8 cellular contexts compared by ENCODE assay signal in genomic region chr4:74157116-74157742, GRCh38. TPM values are rescaled to one million over a fixed set of nuclear protein-coding genes. Genes with fewer than 3 reads are reported as not detected.
DNase-seq lines count a peak whose midpoint lies in the region; ATAC-seq lines count a peak whose summit lies in the region.

No MANE protein-coding gene starts in this region.

- peaks cover 24 to 29% (median 26%) of the 10 kb centered on the region in 11 experiments for H3K36me3 ChIP-seq in BLaER1 treated with 17β-estradiol and CSF1 and Interleukin-3, amounts not matched to agents 10 nM and 100 nM
- H3K36me3 ChIP-seq in KOPT-K1 (ENCODE audit: insufficient read depth, low read length) = peaks cover 21% of the 10 kb centered on the region
- H3K36me3 ChIP-seq in mesodermal cell (ENCODE audit: control insufficient read depth, insufficient read depth, low read length) = peaks cover 25% of the 10 kb centered on the region

- H3K27me3 ChIP-seq in BLaER1 treated with 17β-estradiol and CSF1 and Interleukin-3, amounts not matched to agents 10 nM and 100 nM = no peaks in the 10 kb centered on the region

- peaks cover 0 to 23% (median 3%) of the 10 kb centered on the region in 11 experiments; a peak in 8 of 22 replicates for H4K20me1 ChIP-seq in BLaER1 treated with 17β-estradiol and CSF1 and Interleukin-3, amounts not matched to agents 10 nM and 100 nM

- peak overlapping the region; percentile 93 to 99 (median 96) for H3K27ac ChIP-seq in BLaER1 treated with 17β-estradiol and CSF1 and Interleukin-3, amounts not matched to agents 10 nM and 100 nM
- peak overlapping the region; percentile 77 for H3K27ac ChIP-seq in KOPT-K1 (ENCODE audit: low read depth, low read length, poor library complexity, severe bottlenecking)
- H3K27ac ChIP-seq in caudate nucleus (ENCODE audit: low read depth, low read length) = peak overlapping the region; percentile 87
- H3K27ac ChIP-seq in mesodermal cell (ENCODE audit: low read depth, low read length, severe bottlenecking) = peak overlapping the region; percentile 97

- peak overlapping the region; percentile 78 to 96 (median 86) for H3K4me3 ChIP-seq in BLaER1 treated with 17β-estradiol and CSF1 and Interleukin-3, amounts not matched to agents 10 nM and 100 nM
- peak overlapping the region; percentile 61 for H3K4me3 ChIP-seq in mesodermal cell (ENCODE audit: extremely low read depth, insufficient read depth, low read length, poor library complexity, severe bottlenecking)

- no peak for DNase-seq in caudate nucleus (lab: John Stamatoyannopoulos, UW)
- no peak for DNase-seq in NCI-H446 (lab: John Stamatoyannopoulos, UW)
- DNase-seq in RPMI8226 = no peak

- H3K4me2 ChIP-seq in BLaER1 treated with 17β-estradiol and CSF1 and Interleukin-3, amounts not matched to agents 10 nM and 100 nM = peak overlapping the region; percentile 69 to 93 (median 86)

- no peaks in the 10 kb centered on the region for H3K9me3 ChIP-seq in BLaER1 treated with 17β-estradiol and CSF1 and Interleukin-3, amounts not matched to agents 10 nM and 100 nM (replicated peaks in 1 of 11)
- H3K9me3 ChIP-seq in KOPT-K1 (ENCODE audit: insufficient read depth, low read length, poor library complexity, severe bottlenecking) (no peaks in the 10 kb centered on the region), mesodermal cell (ENCODE audit: control insufficient read depth, low read length) (no peaks in the 10 kb centered on the region)

- whole genome bisulfite sequencing in mesodermal cell (ENCODE audit: insufficient coverage in 2 of 2), 2 experiments = 38 to 57% methylated on average over 1 of the region's 4 CpGs

- H3K4me1 ChIP-seq in BLaER1 treated with 17β-estradiol and CSF1 and Interleukin-3, amounts not matched to agents 10 nM and 100 nM = peaks cover 15 to 26% (median 23%) of the 10 kb centered on the region in 10 experiments; a peak in 19 of 20 replicates
- H3K4me1 ChIP-seq in mesodermal cell (ENCODE audit: control insufficient read depth, insufficient read depth, low read length, poor library complexity, severe bottlenecking) = peaks cover 6% of the 10 kb centered on the region

- ATAC-seq in HG03025 (IDR thresholded peaks at IDR 0.05; ENCODE audit: low FRiP score, unreplicated experiment) = no peak
- no peak for ATAC-seq in HG02642 (IDR thresholded peaks at IDR 0.05; ENCODE audit: poor library complexity, unreplicated experiment)

- peak overlapping the region; percentile 90 to 99 (median 97) for H3K9ac ChIP-seq in BLaER1 treated with 17β-estradiol and CSF1 and Interleukin-3, amounts not matched to agents 10 nM and 100 nM

RNA-seq across cellular contexts. Expression of gene MTHFD2L, which starts 0.7 kb away (rescaled TPM):
- 7.8 TPM for polyA plus RNA-seq in mesodermal cell (2013, experiment 1 of 2)
- polyA plus RNA-seq in mesodermal cell (2013, experiment 2 of 2) = 7.0 TPM

RNA-seq across cellular contexts. Expression of gene CXCL2, which starts 58.2 kb away (rescaled TPM):
- polyA plus RNA-seq in mesodermal cell (2013, experiment 1 of 2) = 2.4 TPM
- 1.4 TPM for polyA plus RNA-seq in mesodermal cell (2013, experiment 2 of 2)
